18 cellular contexts compared by ENCODE assay signal in the genomic region with DNA sequence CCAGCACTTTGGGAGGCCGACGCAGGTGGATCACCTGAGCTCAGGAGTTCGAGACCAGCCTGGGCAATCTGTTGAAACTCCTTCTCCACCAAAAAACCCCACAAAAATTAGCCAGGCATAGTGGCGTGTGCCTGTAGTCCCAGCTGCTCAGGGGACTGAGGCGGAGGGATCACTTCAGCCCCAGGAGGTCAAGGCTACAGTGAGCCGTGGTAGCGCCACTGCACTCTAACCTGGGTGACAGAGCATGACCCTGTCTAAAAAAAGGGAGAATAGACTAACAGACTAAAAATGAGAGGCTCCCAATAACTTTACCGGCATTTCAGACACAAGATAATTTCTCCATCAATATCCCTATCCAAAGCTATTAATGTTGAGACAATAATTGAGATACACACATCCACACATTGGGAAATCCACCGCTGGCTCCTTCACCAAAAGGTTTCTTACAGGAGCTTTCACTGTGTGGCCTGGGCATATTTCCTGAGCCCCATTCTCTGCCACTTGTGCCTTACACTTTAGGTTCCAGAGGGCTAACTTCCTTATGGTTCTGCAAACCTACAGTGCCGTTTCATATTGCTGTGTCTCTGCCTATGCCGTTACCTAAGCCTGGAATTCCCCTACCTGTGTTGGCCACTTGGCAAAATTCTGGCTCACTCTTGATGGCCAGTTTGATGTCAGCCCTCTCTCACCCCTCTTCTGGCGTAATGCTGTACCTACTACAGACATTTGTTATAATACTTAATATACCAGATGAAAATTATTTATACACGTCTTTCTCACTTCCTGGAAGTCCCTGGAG.
DNase-seq lines count a peak whose midpoint lies in the region; ATAC-seq, FAIRE-seq and TF ChIP-seq lines count a peak whose summit lies in the region.
"Had no signal": no experiment of that assay in that cellular context is flagged by ENCODE, and none has a peak within 500 bp of the region (broad histone marks: within the 10 kb centered on the region; RNA-seq: fewer than 3 reads in every experiment).

No MANE protein-coding gene starts in this region.

- CTCF ChIA-PET in Calu3 (lab: Charles Lee) (interaction anchor here (0.6 kb wide), 1 partner anchor 40 kb away, joined by 3 read pairs; no protein-coding TSS in a partner anchor), HepG2 (lab: Yijun Ruan, JAX; ENCODE audit: low intra/inter-chr PET ratio, low total read pairs) (no interaction called here)

- H3K36me3 Mint-ChIP-seq in Calu3 (ENCODE audit: insufficient read depth, unreplicated experiment): no peaks in the 10 kb centered on the region
- H3K36me3 Mint-ChIP-seq in stimulated activated effector memory CD8-positive, alpha-beta T cell treated with anti-CD3 and anti-CD28 coated beads, Interleukin-12 subunit alpha, Interleukin-12 subunit beta, amount 100 ng/mL, for 72 hours: peaks cover 24% of the 10 kb centered on the region
- H3K36me3 Mint-ChIP-seq: natural killer cell treated with Interleukin-12 subunit alpha and Interleukin-12 subunit beta and Interleukin-15 and Interleukin-18, amount 100 ng/mL, for 72 hours had no signal

- POLR2A ChIA-PET in HepG2 (lab: Yijun Ruan, JAX): interaction anchor here (1.6 kb wide), 1 partner anchor 115 kb away, joined by 4 read pairs; no protein-coding TSS in a partner anchor

- FAIRE-seq in HepG2 (lab: Jason Lieb, UNC): peak; percentile 58
- FAIRE-seq: colon had no signal

- H3K27me3 ChIP-seq in body of pancreas (no peaks in the 10 kb centered on the region), HepG2 (ENCODE audit: control insufficient read depth in 1 of 2, insufficient read depth in 2 of 2, low read length in 2 of 2) (no peaks in the 10 kb centered on the region), smooth muscle cell (ENCODE audit: low read depth) (no peaks in the 10 kb centered on the region)

- peaks cover 51% of the 10 kb centered on the region for H3K4me1 Mint-ChIP-seq in Calu3 (ENCODE audit: low read depth, unreplicated experiment)
- H3K4me1 Mint-ChIP-seq in stimulated activated effector memory CD8-positive, alpha-beta T cell treated with anti-CD3 and anti-CD28 coated beads, Interleukin-12 subunit alpha, Interleukin-12 subunit beta, amount 100 ng/mL, for 72 hours: peaks cover 6% of the 10 kb centered on the region
- H3K4me1 Mint-ChIP-seq: activated CD4-positive, alpha-beta T cell treated with anti-CD3 and anti-CD28 coated beads for 36 hours; activated naive CD4-positive, alpha-beta T cell treated with anti-CD3 and anti-CD28 coated beads, Interleukin-2, amount 50 U/mL, for 24 hours had no signal

- no peak overlapping the region for H2AFZ ChIP-seq in HepG2 (ENCODE audit: low read length)
- no peak overlapping the region for H2AFZ ChIP-seq in smooth muscle cell (ENCODE audit: low read depth)

- peaks cover 37% of the 10 kb centered on the region for H3K4me1 ChIP-seq in body of pancreas
- peaks cover 19% of the 10 kb centered on the region for H3K4me1 ChIP-seq in HepG2 (ENCODE audit: insufficient read depth, low read length)
- peaks cover 55% of the 10 kb centered on the region for H3K4me1 ChIP-seq in smooth muscle cell (ENCODE audit: low read depth)

- no peaks in the 10 kb centered on the region for H4K20me1 ChIP-seq in HepG2 (ENCODE audit: insufficient read depth, low read length)
- H4K20me1 ChIP-seq in smooth muscle cell (ENCODE audit: low read depth): no peaks in the 10 kb centered on the region

- H3F3A ChIP-seq in smooth muscle cell (ENCODE audit: low read depth): peaks cover 45% of the 10 kb centered on the region

- H3K27me3 Mint-ChIP-seq in Calu3 (ENCODE audit: unreplicated experiment): no peaks in the 10 kb centered on the region
- H3K27me3 Mint-ChIP-seq: activated CD4-positive, alpha-beta T cell treated with anti-CD3 and anti-CD28 coated beads for 36 hours; activated naive CD4-positive, alpha-beta T cell treated with anti-CD3 and anti-CD28 coated beads, Interleukin-2, amount 50 U/mL, for 24 hours; natural killer cell treated with Interleukin-12 subunit alpha and Interleukin-12 subunit beta and Interleukin-15 and Interleukin-18, amount 100 ng/mL, for 72 hours had no signal

- 90 to 91% methylated on average over 11 to 12 of the region's 13 CpGs for WGBS in body of pancreas, 2 donors
- 93% methylated on average over 13 of the region's 13 CpGs for WGBS in HepG2 (ENCODE audit: low lambda C conversion rate)
- 97% methylated on average over 13 of the region's 13 CpGs for WGBS in smooth muscle cell (ENCODE audit: low lambda C conversion rate)

- H3K4me2 ChIP-seq in HepG2 (ENCODE audit: low read depth, low read length) (no peak overlapping the region), smooth muscle cell (no peak overlapping the region)

- peak; percentile 4 for DNase-seq in Calu3
- DNase-seq in body of pancreas: no peak
- DNase-seq in HepG2 (ENCODE audit: low spot score): no peak
- DNase-seq in stimulated activated effector memory CD8-positive, alpha-beta T cell treated with anti-CD3 and anti-CD28 coated beads, Interleukin-12 subunit alpha, Interleukin-12 subunit beta, amount 100 ng/mL, for 72 hours (ENCODE audit: low spot score in 2 of 2): no peak
- DNase-seq in NCI-H748 treated with DMSO at 0.1 percent for 48 hours (lab: John Stamatoyannopoulos, UW): no peak
- no peak for DNase-seq in smooth muscle cell (lab: John Stamatoyannopoulos, UW; ENCODE audit: unreplicated experiment)
- DNase-seq: activated CD4-positive, alpha-beta T cell treated with anti-CD3 and anti-CD28 coated beads for 36 hours; GDM1; NCI-H2171; NCI-H526 treated with DMSO at 0.1 percent for 48 hours; posterior cingulate gyrus; stimulated activated CD4-positive, alpha-beta T cell treated with anti-CD3 and anti-CD28 coated beads, Interleukin-4, amount 100 ng/mL, for 24 hours; T-helper 1 cell had no signal

- TF ChIP-seq RAD21 in HepG2 (CRISPR knock-in tag; IDR thresholded peaks at IDR 0.05): no peak

- H3K4me3 Mint-ChIP-seq in Calu3 (ENCODE audit: low read depth, unreplicated experiment): no peak overlapping the region
- no peak overlapping the region for H3K4me3 Mint-ChIP-seq in stimulated activated effector memory CD8-positive, alpha-beta T cell treated with anti-CD3 and anti-CD28 coated beads, Interleukin-12 subunit alpha, Interleukin-12 subunit beta, amount 100 ng/mL, for 72 hours
- H3K4me3 Mint-ChIP-seq: activated CD4-positive, alpha-beta T cell treated with anti-CD3 and anti-CD28 coated beads for 36 hours; activated naive CD4-positive, alpha-beta T cell treated with anti-CD3 and anti-CD28 coated beads, Interleukin-2, amount 50 U/mL, for 24 hours; CD14-positive monocyte; natural killer cell treated with Interleukin-12 subunit alpha and Interleukin-12 subunit beta and Interleukin-15 and Interleukin-18, amount 100 ng/mL, for 72 hours had no signal

- H3K9me3 ChIP-seq in body of pancreas (no peaks in the 10 kb centered on the region), HepG2 (ENCODE audit: low read length) (no peaks in the 10 kb centered on the region), smooth muscle cell (replicated peaks; ENCODE audit: low read depth) (no peaks in the 10 kb centered on the region)

- peak; percentile 33 for ATAC-seq in body of pancreas
- ATAC-seq in HepG2: peak; percentile 36; the same call in 1 of the 3 replicates
- ATAC-seq in stimulated activated effector memory CD8-positive, alpha-beta T cell treated with anti-CD3 and anti-CD28 coated beads, Interleukin-12 subunit alpha, Interleukin-12 subunit beta, amount 100 ng/mL, for 72 hours: no peak
- ATAC-seq in GM19455 (IDR thresholded peaks at IDR 0.05; ENCODE audit: unreplicated experiment): no peak
- ATAC-seq: activated CD4-positive, alpha-beta T cell treated with anti-CD3 and anti-CD28 coated beads for 36 hours; natural killer cell treated with Interleukin-12 subunit alpha and Interleukin-12 subunit beta and Interleukin-15 and Interleukin-18, amount 100 ng/mL, for 72 hours had no signal

- H3K4me3 ChIP-seq in body of pancreas: no peak overlapping the region
- H3K4me3 ChIP-seq in HepG2 (replicated peaks in 1 of 3; ENCODE audit: insufficient read depth in 1 of 3, low read depth in 2 of 3, low read length in 3 of 3): no peak overlapping the region
- no peak overlapping the region for H3K4me3 ChIP-seq in smooth muscle cell

- H3K27ac ChIP-seq in body of pancreas (no peak overlapping the region), HepG2 (ENCODE audit: extremely low read length, insufficient read depth, low read length) (no peak overlapping the region), smooth muscle cell (ENCODE audit: low read depth) (no peak overlapping the region)

- BruUV-seq in Calu3 (replicated peaks; lab: Mats Ljungman, UMichigan) (no TSS peak), HepG2 (replicated peaks; lab: Mats Ljungman, UMichigan) (no TSS peak)

- TF ChIP-seq POLR2A in body of pancreas (IDR thresholded peaks at IDR 0.05): no peak
- TF ChIP-seq POLR2A in HepG2 (IDR thresholded peaks at IDR 0.05; ENCODE audit: insufficient read depth in 1 of 2, low read depth in 2 of 2, low read length in 2 of 2): no peak

- intact Hi-C loops in Calu3 (cut with micrococcal nuclease; ENCODE audit: unreplicated experiment): no loop called here
- intact Hi-C loops in body of pancreas (cut with DNase I): no loop called here
- intact Hi-C loops in HepG2 (cut with micrococcal nuclease; ENCODE audit: unreplicated experiment): no loop called here

- TF ChIP-seq CTCF in Calu3 (IDR thresholded peaks at IDR 0.05; ENCODE audit: unreplicated experiment) (no peak), body of pancreas (IDR thresholded peaks at IDR 0.05) (no peak), HepG2 (CRISPR knock-in tag; IDR thresholded peaks at IDR 0.05) (no peak), smooth muscle cell (IDR thresholded peaks at IDR 0.05; ENCODE audit: borderline replicate concordance, insufficient read depth, poor library complexity, severe bottlenecking) (no peak)

- no peaks in the 10 kb centered on the region for H3K79me2 ChIP-seq in HepG2 (ENCODE audit: insufficient read depth, low read length)
- no peaks in the 10 kb centered on the region for H3K79me2 ChIP-seq in smooth muscle cell (ENCODE audit: low read depth)

- H3K9me3 Mint-ChIP-seq in Calu3 (ENCODE audit: low read depth, unreplicated experiment): no peaks in the 10 kb centered on the region
- H3K9me3 Mint-ChIP-seq in stimulated activated effector memory CD8-positive, alpha-beta T cell treated with anti-CD3 and anti-CD28 coated beads, Interleukin-12 subunit alpha, Interleukin-12 subunit beta, amount 100 ng/mL, for 72 hours: no peaks in the 10 kb centered on the region
- H3K9me3 Mint-ChIP-seq: activated naive CD4-positive, alpha-beta T cell treated with anti-CD3 and anti-CD28 coated beads, Interleukin-2, amount 50 U/mL, for 24 hours; CD14-positive monocyte; natural killer cell treated with Interleukin-12 subunit alpha and Interleukin-12 subunit beta and Interleukin-15 and Interleukin-18, amount 100 ng/mL, for 72 hours had no signal

- H3K36me3 ChIP-seq in body of pancreas (replicated peaks in 1 of 2; ENCODE audit: insufficient read depth in 1 of 2, low read depth in 2 of 2) (no peaks in the 10 kb centered on the region), HepG2 (replicated peaks in 1 of 2; ENCODE audit: control insufficient read depth in 1 of 2, insufficient read depth in 2 of 2, low read length in 2 of 2) (peaks cover 0 to 3% of the 10 kb centered on the region in 2 experiments; a peak in 2 of 5 replicates), smooth muscle cell (ENCODE audit: low read depth) (no peaks in the 10 kb centered on the region)

- in situ Hi-C loops in HepG2 (cut with HindIII; ENCODE audit: extremely low pct_ligation_motif_present, low pct_unique_long_range_greater_than_20kb): no loop called here

- TF ChIP-seq EP300 in HepG2 (IDR thresholded peaks at IDR 0.05; ENCODE audit: low read depth in 2 of 2, low read length in 2 of 2) (no peak), HepG2 (CRISPR knock-in tag; IDR thresholded peaks at IDR 0.05; ENCODE audit: borderline replicate concordance) (no peak)

- no peak overlapping the region for H3K9ac ChIP-seq in HepG2 (ENCODE audit: insufficient read depth, low read depth, low read length)
- H3K9ac ChIP-seq in smooth muscle cell (ENCODE audit: low read depth): no peak overlapping the region

- no peak overlapping the region for H3K27ac Mint-ChIP-seq in Calu3 (ENCODE audit: unreplicated experiment)
- peak overlapping the region; percentile 9 for H3K27ac Mint-ChIP-seq in stimulated activated effector memory CD8-positive, alpha-beta T cell treated with anti-CD3 and anti-CD28 coated beads, Interleukin-12 subunit alpha, Interleukin-12 subunit beta, amount 100 ng/mL, for 72 hours
- H3K27ac Mint-ChIP-seq: activated CD4-positive, alpha-beta T cell treated with anti-CD3 and anti-CD28 coated beads for 36 hours; activated naive CD4-positive, alpha-beta T cell treated with anti-CD3 and anti-CD28 coated beads, Interleukin-2, amount 50 U/mL, for 24 hours; CD14-positive monocyte; natural killer cell treated with Interleukin-12 subunit alpha and Interleukin-12 subunit beta and Interleukin-15 and Interleukin-18, amount 100 ng/mL, for 72 hours had no signal

Comparison
In these comparisons a context has a peak if more than half of its experiments do, and no peak if none do; other contexts are left out.
1. ATAC-seq: peak in body of pancreas (single experiment) and HepG2 (single experiment); none in stimulated activated effector memory CD8-positive, alpha-beta T cell treated with anti-CD3 and anti-CD28 coated beads, Interleukin-12 subunit alpha, Interleukin-12 subunit beta, amount 100 ng/mL, for 72 hours (single experiment) and GM19455 (single experiment).